ENCODE assay signal across 8 cellular contexts in genomic region chr5:78504726-78505431, GRCh38.
DNase-seq lines count a peak whose midpoint lies in the region; ATAC-seq, FAIRE-seq and TF ChIP-seq lines count a peak whose summit lies in the region.

No MANE protein-coding gene starts in this region.

- H2BK5ac ChIP-seq in H1 (ENCODE audit: low read depth, low read length), result peak overlapping the region; percentile 10; the same call in 1 of the 2 replicates

- no peak overlapping the region for H3K14ac ChIP-seq in H1 (ENCODE audit: insufficient read length)

- POLR2A ChIA-PET in H1 (lab: Charles Lee; ENCODE audit: partially characterized antibody), result interaction anchor here (1.0 to 1.4 kb wide), 3 partner anchors 9 to 17 kb away, joined by 3 to 7 read pairs (median 3); no protein-coding TSS in a partner anchor

- H3K4me2 ChIP-seq in H1 (ENCODE audit: insufficient read depth in 1 of 2, low read depth in 2 of 2, low read length in 2 of 2), result no peak overlapping the region; a peak in 1 of 4 replicates

- no peak overlapping the region for H2BK12ac ChIP-seq in H1 (ENCODE audit: low read depth, low read length)

- H3K27me3 Mint-ChIP-seq in mesothelial cell of epicardium (ENCODE audit: low read depth), result no peaks in the 10 kb centered on the region

- peaks cover 0 to 43% of the 10 kb centered on the region in 2 experiments; a peak in 2 of 4 replicates for H3K79me2 ChIP-seq in H1 (ENCODE audit: control insufficient read depth in 1 of 2, insufficient read depth in 2 of 2, low read length in 2 of 2)

- no peak overlapping the region for H3K18ac ChIP-seq in H1 (ENCODE audit: extremely low read depth, low read length)

- intact Hi-C loops in vagina (cut with DNase I), result no loop called here

- H3K9ac ChIP-seq in H1 (replicated peaks in 1 of 4; ENCODE audit: extremely low read depth in 1 of 4, low read depth in 3 of 4, low read length in 3 of 4), result no peak overlapping the region; a peak in 1 of 7 replicates

- no peak overlapping the region for H2AK5ac ChIP-seq in H1 (ENCODE audit: low read depth, low read length)

- TF ChIP-seq RAD21 in H1 (IDR thresholded peaks at IDR 0.05 in 1 of 2, conservative IDR thresholded peaks at IDR 0.05 in 1 of 2; ENCODE audit: low read depth in 2 of 2, low read length in 2 of 2), result no peak

- H3K27me3 ChIP-seq in H1 (replicated peaks in 1 of 4; ENCODE audit: control insufficient read depth in 3 of 4, extremely low read depth in 1 of 4, insufficient read depth in 3 of 4, low read length in 3 of 4), result no peaks in the 10 kb centered on the region
- no peaks in the 10 kb centered on the region for H3K27me3 ChIP-seq in vagina

- no peak overlapping the region for H3K23ac ChIP-seq in H1 (ENCODE audit: insufficient read length)

- H3K4ac ChIP-seq in H1 (replicated peaks; ENCODE audit: insufficient read length, low read depth, low read length), result no peak overlapping the region

- no peaks in the 10 kb centered on the region for H3K36me3 Mint-ChIP-seq in mesothelial cell of epicardium

- no peaks in the 10 kb centered on the region for H3K23me2 ChIP-seq in H1 (ENCODE audit: low read depth, low read length)

- WGBS in H1 (ENCODE audit: extremely low coverage in 1 of 2, insufficient coverage in 1 of 2, insufficient read length in 1 of 2, insufficient replicate concordance in 2 of 2, low coverage in 1 of 2, low lambda C conversion rate in 2 of 2, missing lambda C conversion rate in 1 of 2), 2 experiments, result 80% methylated on average over 10 of the region's 10 CpGs; no CpG with 5 or more reads in 1 of the 2 experiments

- no peak overlapping the region for H2AFZ ChIP-seq in H1 (ENCODE audit: low read length)

- CTCF ChIA-PET in H1 (lab: Charles Lee; ENCODE audit: partially characterized antibody), result interaction anchor here (0.9 to 1.8 kb wide), 6 partner anchors 9 to 381 kb away, joined by 3 to 10 read pairs (median 4); no protein-coding TSS in a partner anchor

- no peaks in the 10 kb centered on the region for H3K9me3 Mint-ChIP-seq in mesothelial cell of epicardium

- FAIRE-seq in H1 (lab: Jason Lieb, UNC), result no peak

- ATAC-seq in GM21737 (IDR thresholded peaks at IDR 0.05; ENCODE audit: unreplicated experiment) (no peak), GM19395 (IDR thresholded peaks at IDR 0.05; ENCODE audit: unreplicated experiment) (no peak)

- peaks cover under 1% of the 10 kb centered on the region for H3K79me1 ChIP-seq in H1 (ENCODE audit: low read depth, low read length)

- peaks cover 94% of the 10 kb centered on the region for H3K4me1 Mint-ChIP-seq in mesothelial cell of epicardium

- H2BK120ac ChIP-seq in H1 (replicated peaks; ENCODE audit: low read depth, low read length), result no peak overlapping the region

- H3K27ac ChIP-seq in H1 (ENCODE audit: low read depth, low read length) (no peak overlapping the region), vagina (peak overlapping the region; percentile 67)

- H3K4me3 Mint-ChIP-seq in mesothelial cell of epicardium, result peak overlapping the region; percentile 35

- H4K20me1 ChIP-seq in H1 (replicated peaks in 1 of 2; ENCODE audit: control insufficient read depth in 1 of 2, insufficient read depth in 2 of 2, low read length in 2 of 2), result no peaks in the 10 kb centered on the region

- TF ChIP-seq POLR2A in H1 (IDR thresholded peaks at IDR 0.05; ENCODE audit: control extremely low read depth in 1 of 2, low read depth in 2 of 2, low read length in 2 of 2) (no peak), vagina (IDR thresholded peaks at IDR 0.05) (no peak)

- H2BK15ac ChIP-seq in H1 (ENCODE audit: low read length), result no peak overlapping the region

- TF ChIP-seq CTCF in H1 (IDR thresholded peaks at IDR 0.05; ENCODE audit: control extremely low read depth in 1 of 3, insufficient read depth in 1 of 3, low read depth in 1 of 3, low read length in 3 of 3), result no peak
- no peak for TF ChIP-seq CTCF in mesothelial cell of epicardium (IDR thresholded peaks at IDR 0.05; ENCODE audit: unreplicated experiment)
- no peak for TF ChIP-seq CTCF in vagina (IDR thresholded peaks at IDR 0.05)

- peak overlapping the region; percentile 95 for H3K27ac Mint-ChIP-seq in mesothelial cell of epicardium

- H4K5ac ChIP-seq in H1 (ENCODE audit: insufficient read length, low read depth, low read length), result no peak overlapping the region

- H3K4me1 ChIP-seq in H1 (replicated peaks in 1 of 4; ENCODE audit: control insufficient read depth in 3 of 4, insufficient read depth in 4 of 4, low read length in 3 of 4) (peaks cover 0 to 12% (median 11%) of the 10 kb centered on the region in 4 experiments), vagina (peaks cover 62% of the 10 kb centered on the region)

- H4K91ac ChIP-seq in H1 (replicated peaks; ENCODE audit: insufficient read length, low read length), result no peak overlapping the region

- H3K56ac ChIP-seq in H1 (replicated peaks; ENCODE audit: insufficient read length, low read depth, low read length), result no peak overlapping the region

- no peak overlapping the region for H4K8ac ChIP-seq in H1 (ENCODE audit: extremely low read depth, insufficient read depth, low read length)

- H3K9me3 ChIP-seq in H1 (ENCODE audit: insufficient read depth in 2 of 2, low read depth in 1 of 2, low read length in 1 of 2) (no peaks in the 10 kb centered on the region), vagina (no peaks in the 10 kb centered on the region)

- no peak overlapping the region for H2BK20ac ChIP-seq in H1 (ENCODE audit: low read length)

- H3K4me3 ChIP-seq in H1 (ENCODE audit: extremely low read depth in 1 of 4, insufficient read depth in 2 of 4, low read depth in 3 of 4, low read length in 4 of 4) (no peak overlapping the region), vagina (no peak overlapping the region)

- no peaks in the 10 kb centered on the region; a peak in 1 of 8 replicates for H3K36me3 ChIP-seq in H1 (ENCODE audit: control insufficient read depth in 2 of 4, insufficient read depth in 4 of 4, low read length in 3 of 4)
- no peaks in the 10 kb centered on the region for H3K36me3 ChIP-seq in vagina

- TF ChIP-seq EP300 in H1 (IDR thresholded peaks at IDR 0.05; ENCODE audit: borderline replicate concordance in 1 of 2, low read depth in 2 of 2, low read length in 2 of 2), result no peak

- DNase-seq in DMS153 treated with DMSO at 0.1 percent for 48 hours (lab: John Stamatoyannopoulos, UW; ENCODE audit: unreplicated experiment), result peak; percentile 14
- peak; percentile 97 for DNase-seq in NCI-H446 treated with DMSO at 0.1 percent for 48 hours (lab: John Stamatoyannopoulos, UW)
- no peak for DNase-seq in H1 (ENCODE audit: low read depth in 1 of 2, low spot score in 2 of 2)
- DNase-seq in mesothelial cell of epicardium (ENCODE audit: low spot score in 2 of 2, unreplicated experiment in 2 of 2), result peak; percentile 37 to 68
- DNase-seq in vagina (ENCODE audit: extremely low spot score in 2 of 2), result peak in 1 of 2 donors; percentile 96
- no peak for DNase-seq in effector CD8-positive, alpha-beta T cell (lab: John Stamatoyannopoulos, UW)

TF ChIP-seq in H1, 55 proteins besides CTCF, POLR2A, EP300 and RAD21:
- TF ChIP-seq PHF8 (conservative IDR thresholded peaks at IDR 0.05; ENCODE audit: low read depth, low read length) (no peak), SP1 (IDR thresholded peaks at IDR 0.05; ENCODE audit: low read depth, low read length) (no peak), MAFK (IDR thresholded peaks at IDR 0.05; ENCODE audit: low read depth, low read length) (no peak), E2F6 (IDR thresholded peaks at IDR 0.05) (no peak), BCL11A (IDR thresholded peaks at IDR 0.05; ENCODE audit: low read depth in 2 of 2, low read length in 2 of 2) (no peak), RFX5 (IDR thresholded peaks at IDR 0.05; ENCODE audit: borderline replicate concordance, low read depth, low read length) (no peak), RBBP5 (IDR thresholded peaks at IDR 0.05; ENCODE audit: borderline replicate concordance, low read depth, low read length) (no peak), JUND (IDR thresholded peaks at IDR 0.05; ENCODE audit: low read length) (no peak), TAF1 (IDR thresholded peaks at IDR 0.05; ENCODE audit: low read depth, low read length) (no peak)

Comparison
In these comparisons a context has a peak if more than half of its experiments do, and no peak if none do; other contexts are left out.
1. DNase-seq: peak in DMS153 treated with DMSO at 0.1 percent for 48 hours (single experiment), NCI-H446 treated with DMSO at 0.1 percent for 48 hours (single experiment) and mesothelial cell of epicardium (2 of 2); none in H1 (0 of 2) and effector CD8-positive, alpha-beta T cell (single experiment).